Comparison of ENCODE assay signal across 8 cellular contexts in the genomic region with DNA sequence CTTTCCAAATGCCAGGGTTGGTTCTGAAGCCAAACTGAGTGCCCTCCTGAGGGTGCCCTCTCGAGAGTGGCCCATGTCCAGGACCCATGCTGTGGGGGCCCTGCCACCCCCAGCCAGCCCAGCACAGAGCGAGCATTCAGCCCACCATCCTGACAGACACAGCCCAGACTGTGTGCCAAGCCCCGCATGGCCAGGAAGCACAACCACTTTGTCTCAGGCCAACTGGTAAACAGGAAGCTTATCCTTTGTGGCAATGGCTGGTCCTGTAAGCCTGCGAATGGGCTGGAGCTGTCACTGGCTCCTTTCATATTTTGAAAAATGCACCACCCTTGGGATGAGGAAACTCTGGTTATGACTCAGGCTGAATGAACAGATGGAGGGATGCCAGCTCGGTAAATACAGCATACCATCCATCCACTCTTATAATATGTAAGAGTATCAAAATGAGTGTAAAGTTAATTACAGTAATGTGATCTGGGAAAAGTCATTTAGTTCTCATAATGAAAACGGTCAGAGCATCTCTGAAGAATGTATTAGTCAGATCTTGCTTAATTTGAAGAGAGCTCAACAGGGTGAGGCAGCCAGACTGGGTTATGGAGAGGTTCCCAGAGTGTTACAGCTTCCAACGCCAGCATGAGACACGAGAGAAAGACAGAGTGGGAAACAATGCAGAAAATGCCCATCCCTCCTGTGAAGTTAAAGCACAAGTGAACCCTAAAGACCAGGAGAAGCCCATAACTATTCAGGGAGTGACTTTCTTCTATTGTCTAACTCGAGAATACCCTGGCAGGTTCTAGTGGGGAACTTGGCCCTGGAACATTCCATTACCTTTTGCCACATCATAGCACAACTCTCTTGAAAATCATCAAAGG.
DNase-seq lines count a peak whose midpoint lies in the region; ATAC-seq and TF ChIP-seq lines count a peak whose summit lies in the region.

No MANE protein-coding gene starts in this region.

- TF ChIP-seq CTCF in fibroblast of pulmonary artery (IDR thresholded peaks at IDR 0.05; ENCODE audit: low read length, missing control alignments) (no peak), nephron (IDR thresholded peaks at IDR 0.05; ENCODE audit: unreplicated experiment in 3 of 3) (no peak), vagina (IDR thresholded peaks at IDR 0.05) (no peak)

- peak overlapping the region; percentile 34 for H3K4me3 ChIP-seq in fibroblast of pulmonary artery (replicated peaks; ENCODE audit: low read depth, low read length)
- H3K4me3 ChIP-seq in vagina: peak overlapping the region in 1 of 2 donors; percentile 28

- H3K4me1 Mint-ChIP-seq in activated T-helper 2 cell treated with anti-CD3 and anti-CD28 coated beads, Interferon-gamma antibody, Interleukin-2, Interleukin-4, amounts not matched to agents 10 μg/mL and 5 μg/mL and 100 μg/mL, durations not matched to agents 14 hours and 24 hours and 36 hours (ENCODE audit: low read depth): peaks cover 85% of the 10 kb centered on the region
- peaks cover 58% of the 10 kb centered on the region for H3K4me1 Mint-ChIP-seq in nephron

- peaks cover 53% of the 10 kb centered on the region for H3K36me3 Mint-ChIP-seq in activated T-helper 2 cell treated with anti-CD3 and anti-CD28 coated beads, Interferon-gamma antibody, Interleukin-2, Interleukin-4, amounts not matched to agents 10 μg/mL and 5 μg/mL and 100 μg/mL, durations not matched to agents 14 hours and 24 hours and 36 hours (ENCODE audit: low read depth)
- peaks cover 57% of the 10 kb centered on the region for H3K36me3 Mint-ChIP-seq in nephron (ENCODE audit: low read depth)

- H3K27me3 ChIP-seq in vagina: no peaks in the 10 kb centered on the region

- no peak for TF ChIP-seq POLR2A in vagina (IDR thresholded peaks at IDR 0.05)

- peak; percentile 39 for DNase-seq in SKM-1 treated with dmso at 0.1 percent for 144 hours (lab: John Stamatoyannopoulos, UW; ENCODE audit: unreplicated experiment)
- no peak for DNase-seq in SKM-1 (lab: John Stamatoyannopoulos, UW; ENCODE audit: unreplicated experiment)
- DNase-seq in NCI-H460 (ENCODE audit: extremely low read depth, low read depth): peak; percentile 80
- no peak for DNase-seq in activated T-helper 2 cell treated with anti-CD3 and anti-CD28 coated beads, Interferon-gamma antibody, Interleukin-2, Interleukin-4, amounts not matched to agents 10 μg/mL and 5 μg/mL and 100 μg/mL, durations not matched to agents 14 hours and 24 hours and 36 hours (ENCODE audit: low spot score)
- DNase-seq in fibroblast of pulmonary artery (ENCODE audit: low read depth): peak; percentile 97
- no peak for DNase-seq in vagina (ENCODE audit: extremely low spot score in 2 of 2)

- H3K27me3 Mint-ChIP-seq in activated T-helper 2 cell treated with anti-CD3 and anti-CD28 coated beads, Interferon-gamma antibody, Interleukin-2, Interleukin-4, amounts not matched to agents 10 μg/mL and 5 μg/mL and 100 μg/mL, durations not matched to agents 14 hours and 24 hours and 36 hours (ENCODE audit: low read depth): no peaks in the 10 kb centered on the region
- H3K27me3 Mint-ChIP-seq in nephron (ENCODE audit: low read depth): no peaks in the 10 kb centered on the region

- peak overlapping the region; percentile 66 for H3K4me3 Mint-ChIP-seq in activated T-helper 2 cell treated with anti-CD3 and anti-CD28 coated beads, Interferon-gamma antibody, Interleukin-2, Interleukin-4, amounts not matched to agents 10 μg/mL and 5 μg/mL and 100 μg/mL, durations not matched to agents 14 hours and 24 hours and 36 hours (ENCODE audit: low read depth)
- H3K4me3 Mint-ChIP-seq in nephron: no peak overlapping the region

- no peaks in the 10 kb centered on the region for H3K36me3 ChIP-seq in vagina

- peak overlapping the region; percentile 92 for H3K27ac ChIP-seq in vagina

- no peaks in the 10 kb centered on the region for H3K9me3 ChIP-seq in vagina

- intact Hi-C loops in activated T-helper 2 cell treated with anti-CD3 and anti-CD28 coated beads, Interferon-gamma antibody, Interleukin-2, Interleukin-4, amounts not matched to agents 10 μg/mL and 5 μg/mL and 100 μg/mL, durations not matched to agents 14 hours and 24 hours and 36 hours (cut with micrococcal nuclease): loop anchor here (1.0 to 5.0 kb wide), 10 partner anchors 11 to 1766 kb away; partner anchors contain the start of gene STK17A
- intact Hi-C loops in vagina (cut with DNase I): loop anchor here (10.0 kb wide), 1 partner anchor 63 kb away; the partner anchor contains the start of gene STK17A

- peak; percentile 5 for ATAC-seq in HG03025 (IDR thresholded peaks at IDR 0.05; ENCODE audit: low FRiP score, unreplicated experiment)

- H3K4me1 ChIP-seq in vagina: peaks cover 73% of the 10 kb centered on the region

- peak overlapping the region; percentile 98 for H3K27ac Mint-ChIP-seq in activated T-helper 2 cell treated with anti-CD3 and anti-CD28 coated beads, Interferon-gamma antibody, Interleukin-2, Interleukin-4, amounts not matched to agents 10 μg/mL and 5 μg/mL and 100 μg/mL, durations not matched to agents 14 hours and 24 hours and 36 hours
- H3K27ac Mint-ChIP-seq in nephron: peak overlapping the region; percentile 91 to 98 (median 98)

- no peaks in the 10 kb centered on the region for H3K9me3 Mint-ChIP-seq in activated T-helper 2 cell treated with anti-CD3 and anti-CD28 coated beads, Interferon-gamma antibody, Interleukin-2, Interleukin-4, amounts not matched to agents 10 μg/mL and 5 μg/mL and 100 μg/mL, durations not matched to agents 14 hours and 24 hours and 36 hours
- no peaks in the 10 kb centered on the region for H3K9me3 Mint-ChIP-seq in nephron

Comparison
In these comparisons a context has a peak if more than half of its experiments do, and no peak if none do; other contexts are left out.
1. DNase-seq: peak in SKM-1 treated with dmso at 0.1 percent for 144 hours (single experiment), NCI-H460 (single experiment) and fibroblast of pulmonary artery (single experiment); none in SKM-1 (single experiment), activated T-helper 2 cell treated with anti-CD3 and anti-CD28 coated beads, Interferon-gamma antibody, Interleukin-2, Interleukin-4, amounts not matched to agents 10 μg/mL and 5 μg/mL and 100 μg/mL, durations not matched to agents 14 hours and 24 hours and 36 hours (single experiment) and vagina (0 of 2).